8 cellular contexts compared by ENCODE assay signal in the genomic region with DNA sequence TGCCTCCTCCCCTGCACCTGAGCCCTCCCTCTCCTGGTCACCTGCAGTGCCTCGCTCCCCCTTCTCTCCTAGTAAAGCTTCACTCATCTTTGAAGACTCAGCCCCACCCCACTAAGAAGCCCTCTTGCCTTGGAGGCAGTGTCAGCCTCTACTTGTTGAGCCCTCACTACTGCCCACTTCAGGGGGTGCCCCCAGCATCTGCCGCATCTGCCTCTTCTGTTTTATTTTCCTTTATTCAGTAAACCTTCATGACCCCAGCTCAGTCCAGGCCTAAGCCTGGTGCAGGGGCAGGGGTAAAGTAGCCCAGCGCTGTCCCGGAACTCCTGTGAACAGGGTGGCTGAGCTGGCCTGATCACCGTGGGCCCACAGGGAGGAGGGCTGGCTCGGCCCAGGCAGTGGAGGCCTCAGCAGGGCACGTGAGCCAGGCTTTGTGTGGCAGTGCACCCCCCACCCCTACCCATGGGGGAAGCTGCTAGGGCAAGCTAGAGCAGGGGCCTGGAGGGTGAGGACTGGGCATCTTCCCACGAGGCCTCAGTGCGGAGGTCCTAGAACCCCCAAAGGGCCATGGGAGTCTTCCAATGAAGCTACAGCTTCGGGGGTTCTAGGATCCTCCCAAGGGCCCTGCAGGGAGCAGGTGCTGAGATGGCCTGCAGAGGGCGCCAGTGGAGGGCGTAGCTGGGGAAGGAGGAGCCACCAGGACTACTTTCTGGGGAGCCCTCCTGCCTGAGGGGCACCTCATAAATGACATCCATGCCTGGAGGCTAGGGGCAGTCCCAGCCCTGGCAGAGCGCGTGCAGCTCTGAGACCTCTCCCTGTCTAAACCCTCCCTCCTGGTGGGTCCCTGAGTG. TPM values are rescaled to one million over a fixed set of nuclear protein-coding genes. Genes with fewer than 3 reads are reported as not detected.
A peak's percentile ranks its signal among the peaks of the same experiment; 100 is the strongest.
DNase-seq lines count a peak whose midpoint lies in the region; ATAC-seq, FAIRE-seq and TF ChIP-seq lines count a peak whose summit lies in the region.

No MANE protein-coding gene starts in this region.

- H2AFZ ChIP-seq in GM12878 (ENCODE audit: control insufficient read depth, low read depth, low read length) = no peak overlapping the region

- H3K4me3 ChIP-seq in GM12864 (ENCODE audit: low read depth, low read length) = no peak overlapping the region
- no peak overlapping the region for H3K4me3 ChIP-seq in GM12878
- no peak overlapping the region for H3K4me3 ChIP-seq in left lung

- TF ChIP-seq POLR2A in GM12878 (IDR thresholded peaks at IDR 0.05; ENCODE audit: low read depth, low read length) = peak; percentile 37; the same call in 1 of the 2 replicates

- TF ChIP-seq EP300 in GM12878 (IDR thresholded peaks at IDR 0.05; ENCODE audit: borderline replicate concordance in 1 of 2, control insufficient read depth in 1 of 2, low read depth in 2 of 2, low read length in 2 of 2) = no peak

- intact Hi-C loops in GM12878 (cut with micrococcal nuclease; ENCODE audit: unreplicated experiment) = loop anchor here (5.0 kb wide), 1 partner anchor 47 kb away; no protein-coding TSS in a partner anchor
- intact Hi-C loops in left lung (cut with DNase I) = no loop called here

- SMC1A ChIA-PET in GM12878 (lab: Charles Lee; ENCODE audit: uncharacterized antibody, unreplicated experiment) = interaction anchor here (1.1 to 22.2 kb wide), 4 partner anchors 61 to 508 kb away, joined by 3 to 375 read pairs (median 4); no protein-coding TSS in a partner anchor

- H3K27me3 ChIP-seq in GM12878 (replicated peaks in 1 of 2; ENCODE audit: control insufficient read depth in 2 of 2, insufficient read depth in 2 of 2, low read length in 1 of 2) (no peaks in the 10 kb centered on the region), left lung (peaks cover 0 to 16% of the 10 kb centered on the region in 2 donors)

- no peak overlapping the region for H3K4me2 ChIP-seq in GM12878 (ENCODE audit: control insufficient read depth, insufficient read depth)

- in situ Hi-C loops in GM12878 (cut with MboI) = no loop called here

- H3K36me3 ChIP-seq in GM12878 (ENCODE audit: control insufficient read depth in 2 of 2, insufficient read depth in 2 of 2, low read length in 1 of 2) (peaks cover 0 to 4% of the 10 kb centered on the region in 2 experiments; a peak in 3 of 4 replicates), left lung (peaks cover 0 to 78% of the 10 kb centered on the region in 2 donors)

- H4K20me1 ChIP-seq in GM12878 (ENCODE audit: control insufficient read depth, insufficient read depth) = no peaks in the 10 kb centered on the region

- H3K9me3 ChIP-seq in GM12878 (replicated peaks; ENCODE audit: control insufficient read depth, insufficient read depth, low read length) (no peaks in the 10 kb centered on the region; the same call in 2 of the 3 replicates), left lung (no peaks in the 10 kb centered on the region)

- BruUV-seq in GM12878 (replicated peaks; lab: Mats Ljungman, UMichigan) = no TSS peak

- CTCF ChIA-PET in GM12878 (lab: Yijun Ruan, JAX) = interaction anchor here (0.8 to 17.4 kb wide), 22 partner anchors 8 to 509 kb away, joined by 3 to 483 read pairs (median 4); no protein-coding TSS in a partner anchor

- TF ChIP-seq CTCF in GM12864 (IDR thresholded peaks at IDR 0.05; ENCODE audit: low read depth, low read length, missing control alignments) = peak; percentile 87
- peak; percentile 26 to 66 (median 58) for TF ChIP-seq CTCF in GM12878 (IDR thresholded peaks at IDR 0.05 in 2 of 3, conservative IDR thresholded peaks at IDR 0.05 in 1 of 3; ENCODE audit: control insufficient read depth in 2 of 3, extremely low read depth in 1 of 3, insufficient read depth in 1 of 3, low read depth in 3 of 3, low read length in 3 of 3)
- peak; percentile 25 to 59 for TF ChIP-seq CTCF in left lung (IDR thresholded peaks at IDR 0.05)

- RAD21 ChIA-PET in GM12878 (lab: Charles Lee; ENCODE audit: unreplicated experiment) = interaction anchor here (1.0 to 9.5 kb wide), 5 partner anchors 25 to 509 kb away, joined by 3 to 189 read pairs (median 4); no protein-coding TSS in a partner anchor

- no peaks in the 10 kb centered on the region for H3K79me2 ChIP-seq in GM12878 (ENCODE audit: control insufficient read depth, insufficient read depth, low read length)

- no peak overlapping the region for H3K9ac ChIP-seq in GM12878 (ENCODE audit: control insufficient read depth, insufficient read depth, low read length)

- WGBS in GM12878 (ENCODE audit: insufficient coverage, insufficient replicate concordance, low lambda C conversion rate, missing lambda C conversion rate) = 52% methylated on average over 14 of the region's 14 CpGs

- TF ChIP-seq RAD21 in GM12878 (IDR thresholded peaks at IDR 0.05; ENCODE audit: insufficient read depth, low read depth, low read length) = peak; percentile 48

- ATAC-seq in GM12878 = peak; percentile 20; the same call in 2 of the 3 replicates
- peak; percentile 46 for ATAC-seq in left lung
- ATAC-seq in GM18858 (IDR thresholded peaks at IDR 0.05; ENCODE audit: unreplicated experiment) = no peak

- FAIRE-seq in GM12878 (lab: Jason Lieb, UNC) = no peak

- H3K4me1 ChIP-seq in GM12878 (ENCODE audit: control insufficient read depth, insufficient read depth, low read length) (no peaks in the 10 kb centered on the region), left lung (no peaks in the 10 kb centered on the region)

- DNase-seq in GM12864 (ENCODE audit: low read depth) (no peak), RKO (ENCODE audit: low spot score) (peak; percentile 31), GM12878 (ENCODE audit: low read depth, low spot score) (no peak), left lung (peak; percentile 38 to 74), substantia nigra (lab: John Stamatoyannopoulos, UW) (peak in 14 of 49 donors; percentile 17 to 61 (median 50)), NCI-H146 (lab: John Stamatoyannopoulos, UW) (no peak), SKM-1 (lab: John Stamatoyannopoulos, UW; ENCODE audit: unreplicated experiment) (no peak)

- POLR2A ChIA-PET in GM12878 (lab: Charles Lee) = no interaction called here

- H3K27ac ChIP-seq in GM12878 (ENCODE audit: control insufficient read depth, insufficient read depth) (no peak overlapping the region), left lung (no peak overlapping the region), substantia nigra (ENCODE audit: low read depth, low read length, poor library complexity, severe bottlenecking) (peak overlapping the region; percentile 7)

RNA-seq across cellular contexts. Expression of a gene that starts 36.1 kb away (rescaled TPM):
- total RNA-seq in GM12878 (2013; cell fraction: nucleolus; rRNA removed) = 32.5 and 33.4 TPM in 2 replicates
- 59.0 and 63.0 TPM in 2 replicates for total RNA-seq in GM12878 (2014; rRNA removed)
- total RNA-seq in GM12878 (2014; rRNA removed; fragmentation: Illumina TruSeq; extraction: Trizol) = 52.8 and 55.4 TPM in 2 replicates
- total RNA-seq in GM12878 (2021) = 51.2 and 52.6 TPM in 2 replicates
- 42.9 TPM for polyA plus RNA-seq in GM12878 (2011; ENCODE audit: low read depth)
- polyA plus RNA-seq in GM12878 (2011; rRNA removed) = 45.2 and 48.8 TPM in 2 replicates
- 44.9 and 46.4 TPM in 2 replicates for polyA plus RNA-seq in GM12878 (2011; cell fraction: cytosol; rRNA removed)
- polyA plus RNA-seq in GM12878 (2011; cell fraction: nucleus; rRNA removed) = 26.2 and 30.1 TPM in 2 replicates
- polyA plus RNA-seq in GM12878 (2012) = 50.0 and 53.4 TPM in 2 replicates
- polyA plus RNA-seq in GM12878 (2014; fragmentation: Illumina TruSeq; extraction: Trizol) = 60.4 and 78.2 TPM in 2 replicates
- 10 to 100 TPM; 18.9 to 31.7 TPM for polyA plus RNA-seq in GM12878 (2014; fragmentation: Nextera tagmentation; extraction: Ambion mirVana)
- 59.4 and 64.0 TPM in 2 replicates for polyA plus RNA-seq in GM12878 (2014; rRNA removed)
- polyA plus RNA-seq in GM12878 (2016; fragmentation: Nextera tagmentation; extraction: Ambion mirVana) = 100 to 1,000 TPM; 103 to 114 TPM
- 47.9 and 57.2 TPM in 2 replicates for polyA minus RNA-seq in GM12878 (2011; rRNA and poly(A)+ RNA removed)
- 13.8 and 18.6 TPM in 2 replicates for polyA minus RNA-seq in GM12878 (2011; cell fraction: cytosol; rRNA and poly(A)+ RNA removed)
- polyA minus RNA-seq in GM12878 (2011; cell fraction: nucleus; rRNA and poly(A)+ RNA removed) = 6.3 and 13.0 TPM in 2 replicates
- 100 to 1,000 TPM; 385 to 645 TPM for total RNA-seq in left lung

RNA-seq across cellular contexts. Expression of a gene that starts 39.9 kb away (rescaled TPM):
- 1.4 and 1.9 TPM in 2 replicates for total RNA-seq in GM12878 (2013; cell fraction: nucleolus; rRNA removed)
- total RNA-seq in GM12878 (2014; rRNA removed) = 20.1 and 22.6 TPM in 2 replicates
- total RNA-seq in GM12878 (2014; rRNA removed; fragmentation: Illumina TruSeq; extraction: Trizol) = 11.2 and 12.0 TPM in 2 replicates
- 28.6 and 29.3 TPM in 2 replicates for total RNA-seq in GM12878 (2021)
- 4.1 TPM for polyA plus RNA-seq in GM12878 (2011; ENCODE audit: low read depth)
- polyA plus RNA-seq in GM12878 (2011; rRNA removed) = 2.4 and 3.9 TPM in 2 replicates
- 5.2 and 7.5 TPM in 2 replicates for polyA plus RNA-seq in GM12878 (2011; cell fraction: cytosol; rRNA removed)
- 20.8 and 25.0 TPM in 2 replicates for polyA plus RNA-seq in GM12878 (2011; cell fraction: nucleus; rRNA removed)
- polyA plus RNA-seq in GM12878 (2012) = 9.7 and 13.0 TPM in 2 replicates
- polyA plus RNA-seq in GM12878 (2014; fragmentation: Illumina TruSeq; extraction: Trizol) = 1.8 and 8.8 TPM in 2 replicates
- polyA plus RNA-seq in GM12878 (2014; fragmentation: Nextera tagmentation; extraction: Ambion mirVana) = 1 to 10 TPM in 1 of 2 experiments, under 1 TPM in 1; 0.50 to 5.7 TPM
- polyA plus RNA-seq in GM12878 (2014; rRNA removed) = 23.8 and 23.9 TPM in 2 replicates
- polyA plus RNA-seq in GM12878 (2016; fragmentation: Nextera tagmentation; extraction: Ambion mirVana) = 10 to 100 TPM; 17.8 to 19.0 TPM
- polyA minus RNA-seq in GM12878 (2011; rRNA and poly(A)+ RNA removed) = 1.3 and 3.0 TPM in 2 replicates
- polyA minus RNA-seq in GM12878 (2011; cell fraction: cytosol; rRNA and poly(A)+ RNA removed) = 1.5 and 3.3 TPM in 2 replicates
- 6.8 and 11.0 TPM in 2 replicates for polyA minus RNA-seq in GM12878 (2011; cell fraction: nucleus; rRNA and poly(A)+ RNA removed)
- 10 to 100 TPM in 1 of 2 donors, 1 to 10 TPM in 1; 9.1 to 52.9 TPM for total RNA-seq in left lung

Comparison
In these comparisons a context has a peak if more than half of its experiments do, and no peak if none do; other contexts are left out.
1. DNase-seq: peak in RKO (single experiment) and left lung (2 of 2); none in GM12864 (single experiment), GM12878 (single experiment), NCI-H146 (single experiment) and SKM-1 (single experiment).
2. RNA of a gene that starts 36.1 kb away (total RNA-seq): 385 to 645 TPM in left lung; 32.5 to 63.0 TPM in GM12878; every median in the first group is over 4 times any median in the second.
3. Peak in every context shown above with its lines, with median percentiles within 50 percentile points of each other: CTCF ChIP-seq.